ENCODE assay signal across 10 cellular contexts in the genomic region with DNA sequence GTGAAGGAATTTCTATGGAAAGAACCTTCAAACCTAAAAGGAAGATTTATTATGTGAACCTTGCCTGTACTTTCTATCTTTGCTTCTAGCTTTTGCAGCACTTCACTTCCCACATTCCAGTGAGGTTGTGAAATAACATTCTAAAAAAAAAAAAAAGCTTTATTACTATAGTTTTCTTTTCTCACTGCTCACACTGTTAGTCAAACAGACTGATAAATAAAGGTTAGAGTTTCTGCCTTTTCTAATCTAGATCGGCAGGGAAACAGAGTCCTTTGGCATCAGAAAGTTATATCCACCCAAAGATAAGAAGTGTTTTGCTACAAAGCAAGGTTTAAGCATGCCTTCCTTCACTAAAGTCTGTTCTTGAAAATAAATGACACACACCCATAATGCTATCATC. TPM values are rescaled to one million over a fixed set of nuclear protein-coding genes. Genes with fewer than 3 reads are reported as not detected.
DNase-seq lines count a peak whose midpoint lies in the region; ATAC-seq and TF ChIP-seq lines count a peak whose summit lies in the region.
"Had no signal": no experiment of that assay in that cellular context is flagged by ENCODE, and none has a peak within 500 bp of the region (broad histone marks: within the 10 kb centered on the region; RNA-seq: fewer than 3 reads in every experiment).

No MANE protein-coding gene starts in this region.

- TF ChIP-seq CTCF in SK-N-SH (IDR thresholded peaks at IDR 0.05), result no peak
- no peak for TF ChIP-seq CTCF in astrocyte of the spinal cord (IDR thresholded peaks at IDR 0.05; ENCODE audit: low read depth, low read length)
- no peak for TF ChIP-seq CTCF in thyroid gland (IDR thresholded peaks at IDR 0.05)

- CTCF ChIA-PET in SK-N-SH (lab: Yijun Ruan, JAX), result interaction anchor here (1.1 kb wide), 1 partner anchor 59 kb away, joined by 4 read pairs; no protein-coding TSS in a partner anchor

- no peaks in the 10 kb centered on the region for H3K9me2 ChIP-seq in SK-N-SH

- intact Hi-C loops in thyroid gland (cut with DNase I), result loop anchor here (5.0 kb wide), 1 partner anchor 169 kb away; a partner anchor contains a TSS

- peaks cover 8% of the 10 kb centered on the region for H3F3A ChIP-seq in SK-N-SH (replicated peaks; ENCODE audit: insufficient read depth)

- no peak overlapping the region for H3K27ac ChIP-seq in SK-N-SH (ENCODE audit: low read depth in 2 of 2, low read length in 1 of 2)
- peak overlapping the region; percentile 6 to 19 (median 11) for H3K27ac ChIP-seq in thyroid gland

- H2AFZ ChIP-seq in SK-N-SH (ENCODE audit: low read depth), result no peak overlapping the region

- DNase-seq in SK-N-SH (no peak), astrocyte of the spinal cord (ENCODE audit: low read depth, low spot score) (peak; percentile 19), left kidney (ENCODE audit: low read depth, low spot score) (peak; percentile 26), thyroid gland (no peak)
- DNase-seq in activated CD4-positive, alpha-beta T cell treated with anti-CD3 and anti-CD28 coated beads, Interleukin-2, amount 50 U/mL, for 1 hour, result no peak
- DNase-seq: NCI-H1092 treated with DMSO at 0.1 percent for 48 hours, NCI-H524 treated with DMSO at 0.1 percent for 48 hours had no signal

- peaks cover 61% of the 10 kb centered on the region for H3K79me2 ChIP-seq in SK-N-SH (ENCODE audit: insufficient read depth)

- peak overlapping the region; percentile 3; the same call in 1 of the 2 replicates for H3K4me2 ChIP-seq in SK-N-SH

- H3K4me3 ChIP-seq in SK-N-SH (ENCODE audit: low read depth in 2 of 2, low read length in 1 of 2) (no peak overlapping the region), astrocyte of the spinal cord (ENCODE audit: low read depth, low read length) (no peak overlapping the region), thyroid gland (replicated peaks in 1 of 3) (no peak overlapping the region)

- H3K36me3 ChIP-seq in SK-N-SH (replicated peaks in 1 of 2; ENCODE audit: control insufficient read depth in 1 of 2, insufficient read depth in 2 of 2, low read length in 1 of 2) (peaks cover 0 to 9% of the 10 kb centered on the region in 2 experiments), thyroid gland (no peaks in the 10 kb centered on the region)

- no peak for TF ChIP-seq EP300 in SK-N-SH (IDR thresholded peaks at IDR 0.05; ENCODE audit: borderline replicate concordance in 1 of 2, low read depth in 1 of 2, low read length in 1 of 2)

- H4K20me1 ChIP-seq in SK-N-SH (ENCODE audit: insufficient read depth), result peaks cover 5% of the 10 kb centered on the region

- H3K27me3 ChIP-seq in SK-N-SH (ENCODE audit: insufficient read depth) (no peaks in the 10 kb centered on the region), thyroid gland (no peaks in the 10 kb centered on the region)

- no peaks in the 10 kb centered on the region for H3K9me3 ChIP-seq in SK-N-SH
- H3K9me3 ChIP-seq in thyroid gland, result no peaks in the 10 kb centered on the region

- no peak overlapping the region for H3K9ac ChIP-seq in SK-N-SH

- no peak for TF ChIP-seq RAD21 in SK-N-SH (IDR thresholded peaks at IDR 0.05; ENCODE audit: low read length)

- 93% methylated on average over 1 of the region's 1 CpG for WGBS in SK-N-SH (ENCODE audit: low lambda C conversion rate)
- 26 to 32% methylated on average over 1 of the region's 1 CpG for WGBS in thyroid gland, 2 donors

- peaks cover 0 to 2% of the 10 kb centered on the region in 2 experiments; a peak in 2 of 4 replicates for H3K4me1 ChIP-seq in SK-N-SH (ENCODE audit: control insufficient read depth in 1 of 2, insufficient read depth in 2 of 2, low read depth in 1 of 2, low read length in 1 of 2)
- H3K4me1 ChIP-seq in thyroid gland, result peaks cover 4 to 21% of the 10 kb centered on the region in 2 donors

- ATAC-seq in SK-N-SH treated with all-trans-retinoic acid at 6 μM for 48 hours (no peak), HG02938 (IDR thresholded peaks at IDR 0.05; ENCODE audit: unreplicated experiment) (no peak), GM21526 (IDR thresholded peaks at IDR 0.05; ENCODE audit: low FRiP score, unreplicated experiment) (no peak)

- TF ChIP-seq POLR2A in thyroid gland (IDR thresholded peaks at IDR 0.05), result no peak

- POLR2A ChIA-PET in SK-N-SH (lab: Yijun Ruan, JAX), result no interaction called here

- in situ Hi-C loops in astrocyte of the spinal cord (cut with HindIII; ENCODE audit: low sequenced_read_pairs), result no loop called here

TF ChIP-seq in SK-N-SH, 30 proteins besides CTCF, POLR2A, EP300 and RAD21 (continues in another document):
- TF ChIP-seq FOXM1 (IDR thresholded peaks at IDR 0.05; ENCODE audit: low read depth) (no peak), TEAD4 (IDR thresholded peaks at IDR 0.05; ENCODE audit: borderline replicate concordance, insufficient read depth) (no peak), NRF1 (IDR thresholded peaks at IDR 0.05; ENCODE audit: low read depth, low read length) (no peak), NFIC (IDR thresholded peaks at IDR 0.05; ENCODE audit: borderline replicate concordance) (no peak), MEF2A (IDR thresholded peaks at IDR 0.05; ENCODE audit: borderline replicate concordance, low read depth) (no peak), FOSL2 (IDR thresholded peaks at IDR 0.05; ENCODE audit: borderline replicate concordance, low read depth) (no peak), RCOR1 (IDR thresholded peaks at IDR 0.05; ENCODE audit: low read length) (no peak), MXI1 (IDR thresholded peaks at IDR 0.05; ENCODE audit: low read depth, low read length) (no peak), RXRA (IDR thresholded peaks at IDR 0.05; ENCODE audit: borderline replicate concordance, low read depth) (no peak), GABPA (IDR thresholded peaks at IDR 0.05; ENCODE audit: low read depth) (no peak), SIN3A (IDR thresholded peaks at IDR 0.05; ENCODE audit: borderline replicate concordance, low read depth, low read length) (no peak)
- TF ChIP-seq, protein P1, sequence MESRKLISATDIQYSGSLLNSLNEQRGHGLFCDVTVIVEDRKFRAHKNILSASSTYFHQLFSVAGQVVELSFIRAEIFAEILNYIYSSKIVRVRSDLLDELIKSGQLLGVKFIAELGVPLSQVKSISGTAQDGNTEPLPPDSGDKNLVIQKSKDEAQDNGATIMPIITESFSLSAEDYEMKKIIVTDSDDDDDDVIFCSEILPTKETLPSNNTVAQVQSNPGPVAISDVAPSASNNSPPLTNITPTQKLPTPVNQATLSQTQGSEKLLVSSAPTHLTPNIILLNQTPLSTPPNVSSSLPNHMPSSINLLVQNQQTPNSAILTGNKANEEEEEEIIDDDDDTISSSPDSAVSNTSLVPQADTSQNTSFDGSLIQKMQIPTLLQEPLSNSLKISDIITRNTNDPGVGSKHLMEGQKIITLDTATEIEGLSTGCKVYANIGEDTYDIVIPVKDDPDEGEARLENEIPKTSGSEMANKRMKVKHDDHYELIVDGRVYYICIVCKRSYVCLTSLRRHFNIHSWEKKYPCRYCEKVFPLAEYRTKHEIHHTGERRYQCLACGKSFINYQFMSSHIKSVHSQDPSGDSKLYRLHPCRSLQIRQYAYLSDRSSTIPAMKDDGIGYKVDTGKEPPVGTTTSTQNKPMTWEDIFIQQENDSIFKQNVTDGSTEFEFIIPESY (IDR thresholded peaks at IDR 0.05; ENCODE audit: borderline replicate concordance, low read depth), result no peak

TF ChIP-seq in SK-N-SH treated with all-trans-retinoic acid at 6 μM for 48 hours, 23 proteins besides CTCF, POLR2A, EP300 and RAD21:
- TF ChIP-seq, protein P2, sequence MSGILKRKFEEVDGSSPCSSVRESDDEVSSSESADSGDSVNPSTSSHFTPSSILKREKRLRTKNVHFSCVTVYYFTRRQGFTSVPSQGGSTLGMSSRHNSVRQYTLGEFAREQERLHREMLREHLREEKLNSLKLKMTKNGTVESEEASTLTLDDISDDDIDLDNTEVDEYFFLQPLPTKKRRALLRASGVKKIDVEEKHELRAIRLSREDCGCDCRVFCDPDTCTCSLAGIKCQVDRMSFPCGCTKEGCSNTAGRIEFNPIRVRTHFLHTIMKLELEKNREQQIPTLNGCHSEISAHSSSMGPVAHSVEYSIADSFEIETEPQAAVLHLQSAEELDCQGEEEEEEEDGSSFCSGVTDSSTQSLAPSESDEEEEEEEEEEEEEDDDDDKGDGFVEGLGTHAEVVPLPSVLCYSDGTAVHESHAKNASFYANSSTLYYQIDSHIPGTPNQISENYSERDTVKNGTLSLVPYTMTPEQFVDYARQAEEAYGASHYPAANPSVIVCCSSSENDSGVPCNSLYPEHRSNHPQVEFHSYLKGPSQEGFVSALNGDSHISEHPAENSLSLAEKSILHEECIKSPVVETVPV (CRISPR knock-in tag; IDR thresholded peaks at IDR 0.05), result no peak
- TF ChIP-seq CSDC2 (CRISPR knock-in tag; IDR thresholded peaks at IDR 0.05) (no peak), ISL1 (CRISPR knock-in tag; IDR thresholded peaks at IDR 0.05) (no peak), TOX (CRISPR knock-in tag; IDR thresholded peaks at IDR 0.05; ENCODE audit: borderline replicate concordance) (no peak), PPARA (CRISPR knock-in tag; IDR thresholded peaks at IDR 0.05; ENCODE audit: borderline replicate concordance) (no peak), GLIS3 (CRISPR knock-in tag; IDR thresholded peaks at IDR 0.05) (no peak), ZFP30 (CRISPR knock-in tag; IDR thresholded peaks at IDR 0.05) (no peak), TCF4 (CRISPR knock-in tag; IDR thresholded peaks at IDR 0.05; ENCODE audit: borderline replicate concordance) (no peak), ZNF8 (CRISPR knock-in tag; IDR thresholded peaks at IDR 0.05) (no peak), ZC3H10 (CRISPR knock-in tag; IDR thresholded peaks at IDR 0.05) (no peak)

RNA-seq across cellular contexts. Expression of a gene that starts 2.8 kb away (rescaled TPM):
- polyA plus RNA-seq in SK-N-SH (2012; rRNA removed), result 54.2 and 66.6 TPM in 2 replicates
- polyA plus RNA-seq in SK-N-SH (2012; cell fraction: cytosol; rRNA removed), result 89.0 and 113 TPM in 2 replicates
- 15.0 and 18.6 TPM in 2 replicates for polyA plus RNA-seq in SK-N-SH (2012; cell fraction: nucleus; rRNA removed)
- total RNA-seq in thyroid gland, result 10 to 100 TPM; 33.6 to 60.5 (median 39.0) TPM

RNA-seq across cellular contexts. Expression of a gene that starts 3.3 kb away (rescaled TPM):
- 8.4 and 8.9 TPM in 2 replicates for polyA plus RNA-seq in SK-N-SH (2012; rRNA removed)
- 10.6 and 18.9 TPM in 2 replicates for polyA plus RNA-seq in SK-N-SH (2012; cell fraction: cytosol; rRNA removed)
- polyA plus RNA-seq in SK-N-SH (2012; cell fraction: nucleus; rRNA removed), result 13.0 and 14.0 TPM in 2 replicates
- total RNA-seq in thyroid gland, result 10 to 100 TPM; 55.0 to 88.8 (median 65.8) TPM

Comparison
In these comparisons a context has a peak if more than half of its experiments do, and no peak if none do; other contexts are left out.
1. DNase-seq: peak in astrocyte of the spinal cord (single experiment) and left kidney (single experiment); none in SK-N-SH (single experiment), thyroid gland (0 of 2) and activated CD4-positive, alpha-beta T cell treated with anti-CD3 and anti-CD28 coated beads, Interleukin-2, amount 50 U/mL, for 1 hour (single experiment).
2. H3K27ac ChIP-seq: peak in thyroid gland (3 of 3); none in SK-N-SH (0 of 2).